Comparison of ENCODE assay signal across 9 cellular contexts in genomic region chr11:95108159-95108611, GRCh38. TPM values are rescaled to one million over a fixed set of nuclear protein-coding genes. Genes with fewer than 3 reads are reported as not detected.
DNase-seq lines count a peak whose midpoint lies in the region; ATAC-seq and TF ChIP-seq lines count a peak whose summit lies in the region.
"Had no signal": no experiment of that assay in that cellular context is flagged by ENCODE, and none has a peak within 500 bp of the region (broad histone marks: within the 10 kb centered on the region; RNA-seq: fewer than 3 reads in every experiment).

No MANE protein-coding gene starts in this region.

- H3K27me3 ChIP-seq in osteoblast (ENCODE audit: insufficient read depth, low read length): no peaks in the 10 kb centered on the region

- intact Hi-C loops in CD14-positive monocyte (cut with micrococcal nuclease) (no loop called here), posterior vena cava (cut with DNase I) (no loop called here)

- H3K9me3 ChIP-seq in osteoblast (ENCODE audit: low read depth, low read length): no peaks in the 10 kb centered on the region

- peak overlapping the region; percentile 80 to 95 for H3K4me3 Mint-ChIP-seq in CD14-positive monocyte
- H3K4me3 Mint-ChIP-seq in activated T-helper 17 cell treated with anti-CD3 and anti-CD28 coated beads, Interleukin-2, amount 50 U/mL, for 72 hours: no peak overlapping the region

- H3K27me3 Mint-ChIP-seq in CD14-positive monocyte (ENCODE audit: low read depth in 3 of 3): peaks cover 0 to 3% (median 1%) of the 10 kb centered on the region in 3 donors
- no peaks in the 10 kb centered on the region for H3K27me3 Mint-ChIP-seq in activated T-helper 17 cell treated with anti-CD3 and anti-CD28 coated beads, Interleukin-2, amount 50 U/mL, for 72 hours

- H3K36me3 Mint-ChIP-seq in CD14-positive monocyte: no peaks in the 10 kb centered on the region
- H3K36me3 Mint-ChIP-seq in activated T-helper 17 cell treated with anti-CD3 and anti-CD28 coated beads, Interleukin-2, amount 50 U/mL, for 72 hours (ENCODE audit: low read depth): peaks cover 29% of the 10 kb centered on the region

- H3K4me1 ChIP-seq in osteoblast (ENCODE audit: insufficient read depth, low read length): peaks cover 24% of the 10 kb centered on the region

- H4K20me1 ChIP-seq in osteoblast (ENCODE audit: insufficient read depth, low read length): peaks cover 18% of the 10 kb centered on the region

- H3K27ac Mint-ChIP-seq in CD14-positive monocyte: peak overlapping the region; percentile 67 to 95 (median 90)
- no peak overlapping the region for H3K27ac Mint-ChIP-seq in activated T-helper 17 cell treated with anti-CD3 and anti-CD28 coated beads, Interleukin-2, amount 50 U/mL, for 72 hours

- peak overlapping the region; percentile 13 for H3K4me3 ChIP-seq in fibroblast of mammary gland (ENCODE audit: control insufficient read depth, low read depth, low read length)
- peak overlapping the region; percentile 53 for H3K4me3 ChIP-seq in osteoblast (ENCODE audit: insufficient read depth, low read length)

- peaks cover 22% of the 10 kb centered on the region for H3K79me2 ChIP-seq in osteoblast (ENCODE audit: insufficient read depth, low read length)

- DNase-seq in CD14-positive monocyte (ENCODE audit: low spot score) (no peak), fibroblast of mammary gland (ENCODE audit: low read depth) (peak; percentile 82), osteoblast (ENCODE audit: insufficient read length, low spot score, missing footprints) (peak; percentile 92), posterior vena cava (ENCODE audit: low spot score) (no peak)
- DNase-seq in stimulated activated CD4-positive, alpha-beta T cell treated with anti-CD3 and anti-CD28 coated beads, Interleukin-4, amount 100 ng/mL, for 1 hour: no peak
- DNase-seq: effector CD4-positive, alpha-beta T cell had no signal

- peak overlapping the region; percentile 92 for H3K27ac ChIP-seq in osteoblast (ENCODE audit: low read depth, low read length)

- H3K4me2 ChIP-seq in osteoblast (ENCODE audit: insufficient read depth, low read length): peak overlapping the region; percentile 56

- no peaks in the 10 kb centered on the region for H3K9me3 Mint-ChIP-seq in CD14-positive monocyte
- no peaks in the 10 kb centered on the region for H3K9me3 Mint-ChIP-seq in activated T-helper 17 cell treated with anti-CD3 and anti-CD28 coated beads, Interleukin-2, amount 50 U/mL, for 72 hours

- no peaks in the 10 kb centered on the region for H3K36me3 ChIP-seq in osteoblast (ENCODE audit: insufficient read depth, low read length)

- TF ChIP-seq CTCF in CD14-positive monocyte (IDR thresholded peaks at IDR 0.05): no peak
- TF ChIP-seq CTCF in fibroblast of mammary gland (conservative IDR thresholded peaks at IDR 0.05; ENCODE audit: control insufficient read depth, insufficient read depth, low read depth, low read length): no peak
- no peak for TF ChIP-seq CTCF in osteoblast (IDR thresholded peaks at IDR 0.05; ENCODE audit: extremely low read depth, low read depth, low read length)

- ATAC-seq in SK-N-SH treated with all-trans-retinoic acid at 6 μM for 48 hours (peak; percentile 88), GM21825 (IDR thresholded peaks at IDR 0.05; ENCODE audit: unreplicated experiment) (no peak)
- ATAC-seq in activated T-helper 17 cell treated with anti-CD3 and anti-CD28 coated beads, Interleukin-2, amount 50 U/mL, for 72 hours (replicated peaks): no peak

- H2AFZ ChIP-seq in osteoblast (ENCODE audit: low read length): no peak overlapping the region

- H3K4me1 Mint-ChIP-seq in CD14-positive monocyte: peaks cover 22% of the 10 kb centered on the region
- peaks cover 5% of the 10 kb centered on the region for H3K4me1 Mint-ChIP-seq in activated T-helper 17 cell treated with anti-CD3 and anti-CD28 coated beads, Interleukin-2, amount 50 U/mL, for 72 hours

TF ChIP-seq in SK-N-SH treated with all-trans-retinoic acid at 6 μM for 48 hours, 23 proteins besides CTCF, POLR2A, EP300 and RAD21:
- TF ChIP-seq SNAI2 (CRISPR knock-in tag; IDR thresholded peaks at IDR 0.05): no peak
- no peak for TF ChIP-seq CREB5 (CRISPR knock-in tag; IDR thresholded peaks at IDR 0.05; ENCODE audit: low read depth)
- no peak for TF ChIP-seq POU6F1 (CRISPR knock-in tag; IDR thresholded peaks at IDR 0.05; ENCODE audit: borderline replicate concordance, low read depth)

RNA-seq across cellular contexts. Expression of gene ENDOD1, which starts 18.5 kb away (rescaled TPM):
- polyA plus RNA-seq in CD14-positive monocyte: 1 to 10 TPM; 3.2 to 3.4 TPM
- 43.0 and 44.2 TPM in 2 replicates for total RNA-seq in osteoblast
- 10 to 100 TPM; 41.7 to 50.2 TPM for total RNA-seq in posterior vena cava
- 1 to 10 TPM; 6.7 to 8.0 TPM for total RNA-seq in activated T-helper 17 cell treated with anti-CD3 and anti-CD28 coated beads, Interleukin-2, amount 50 U/mL, for 72 hours

RNA-seq across cellular contexts. Expression of gene SRSF8, which starts 41.5 kb away (rescaled TPM):
- 10 to 100 TPM; 24.4 to 24.9 TPM for polyA plus RNA-seq in CD14-positive monocyte
- total RNA-seq in osteoblast: 20.6 and 22.1 TPM in 2 replicates
- total RNA-seq in posterior vena cava: 10 to 100 TPM; 36.2 to 44.6 TPM
- 10 to 100 TPM; 25.5 to 32.1 TPM for total RNA-seq in activated T-helper 17 cell treated with anti-CD3 and anti-CD28 coated beads, Interleukin-2, amount 50 U/mL, for 72 hours

RNA-seq across cellular contexts. Expression of gene KDM4F, which starts 59.0 kb away (rescaled TPM):
- not detected for polyA plus RNA-seq in CD14-positive monocyte
- total RNA-seq in osteoblast (under 0.01 TPM in 1 of 2 replicates, not detected in the other), posterior vena cava (not detected)
- not detected for total RNA-seq in activated T-helper 17 cell treated with anti-CD3 and anti-CD28 coated beads, Interleukin-2, amount 50 U/mL, for 72 hours

Comparison
In these comparisons a context has a peak if more than half of its experiments do, and no peak if none do; other contexts are left out.
1. DNase-seq: peak in fibroblast of mammary gland (single experiment) and osteoblast (single experiment); none in CD14-positive monocyte (single experiment), posterior vena cava (single experiment) and stimulated activated CD4-positive, alpha-beta T cell treated with anti-CD3 and anti-CD28 coated beads, Interleukin-4, amount 100 ng/mL, for 1 hour (single experiment).